Comparison of ENCODE assay signal across 8 cellular contexts in genomic region chr19:9621156-9622037, GRCh38.
A peak's percentile ranks its signal among the peaks of the same experiment; 100 is the strongest.
DNase-seq lines count a peak whose midpoint lies in the region; ATAC-seq and TF ChIP-seq lines count a peak whose summit lies in the region.

Gene ZNF561 (minus strand): TSS chr19:9621232. CDS start chr19:9619456, 1,776 bp downstream.

- DNase-seq in NCI-H2029 (lab: John Stamatoyannopoulos, UW) (peak; percentile 65), T-helper 9 cell (peak; percentile 81), astrocyte of the cerebellum (ENCODE audit: low read depth) (peak; percentile 89), hippocampal formation (lab: John Stamatoyannopoulos, UW) (peak; percentile 84 to 86), retina (peak; percentile 97)

- H3K4me3 ChIP-seq in GM12875 (ENCODE audit: low read depth, low read length) (peak within 1 kb of the TSS; percentile 90), astrocyte of the cerebellum (ENCODE audit: low read depth, low read length) (peak within 1 kb of the TSS; percentile 91)

- TF ChIP-seq CTCF in GM12875 (IDR thresholded peaks at IDR 0.05; ENCODE audit: borderline replicate concordance, insufficient read depth, low read depth, low read length) (no peak), astrocyte of the cerebellum (IDR thresholded peaks at IDR 0.05; ENCODE audit: low read depth, low read length, missing control alignments) (no peak)

- in situ Hi-C loops in astrocyte of the cerebellum (cut with HindIII; ENCODE audit: low sequenced_read_pairs), result no loop called here

- ATAC-seq in HG02884 (IDR thresholded peaks at IDR 0.05; ENCODE audit: unreplicated experiment) (peak; percentile 69), GM18519 (IDR thresholded peaks at IDR 0.05; ENCODE audit: low FRiP score, unreplicated experiment) (no peak)
